In genomic region chr18:63195410-63196159, GRCh38 we compare ENCODE assay signal across 20 cellular contexts.
DNase-seq lines count a peak whose midpoint lies in the region; ATAC-seq, FAIRE-seq and TF ChIP-seq lines count a peak whose summit lies in the region.
"Had no signal": no experiment of that assay in that cellular context is flagged by ENCODE, and none has a peak within 500 bp of the region (broad histone marks: within the 10 kb centered on the region; RNA-seq: fewer than 3 reads in every experiment).

No MANE protein-coding gene starts in this region.

- no peak overlapping the region for H3K4me3 Mint-ChIP-seq in activated CD8-positive, alpha-beta T cell treated with anti-CD3 and anti-CD28 coated beads for 36 hours
- no peak overlapping the region for H3K4me3 Mint-ChIP-seq in activated CD8-positive, alpha-beta T cell treated with anti-CD3 and anti-CD28 coated beads, Interleukin-2, amount 10 ng/mL, durations not matched to agents 7 days and 5 days
- no peak overlapping the region for H3K4me3 Mint-ChIP-seq in activated naive CD8-positive, alpha-beta T cell treated with anti-CD3 and anti-CD28 coated beads, Interleukin-2, amount 50 U/mL, for 24 hours

- no peak for DNase-seq in activated CD8-positive, alpha-beta T cell treated with anti-CD3 and anti-CD28 coated beads for 36 hours
- no peak for DNase-seq in activated CD8-positive, alpha-beta T cell treated with anti-CD3 and anti-CD28 coated beads, Interleukin-2, amount 10 ng/mL, durations not matched to agents 7 days and 5 days
- no peak for DNase-seq in GM12891 (ENCODE audit: insufficient read length, low spot score)
- no peak for DNase-seq in activated naive CD8-positive, alpha-beta T cell treated with anti-CD3 and anti-CD28 coated beads, Interleukin-2, amount 50 U/mL, for 24 hours
- DNase-seq in small intestine, result peak; percentile 84
- no peak for DNase-seq in NCI-H2171 (lab: John Stamatoyannopoulos, UW)
- no peak for DNase-seq in NOMO-1 treated with dmso at 0.1 percent for 144 hours (lab: John Stamatoyannopoulos, UW; ENCODE audit: unreplicated experiment)
- DNase-seq: anterior cingulate cortex, GDM1, H7, KG1, MV-4-11, NCI-H1694 treated with DMSO at 0.1 percent for 48 hours, NCI-H446 treated with DMSO at 0.1 percent for 48 hours, occipital lobe, RPMI8226 had no signal

- peak; percentile 71 for FAIRE-seq in GM12891 (lab: Jason Lieb, UNC)
- FAIRE-seq in small intestine (lab: Jason Lieb, UNC), result peak; percentile 78

- CTCF ChIA-PET in activated CD8-positive, alpha-beta T cell treated with anti-CD3 and anti-CD28 coated beads for 36 hours (lab: Charles Lee), result interaction anchor here (0.7 to 4.5 kb wide), 12 partner anchors 9 to 123 kb away, joined by 3 to 33 read pairs (median 5); no protein-coding TSS in a partner anchor
- CTCF ChIA-PET in activated CD8-positive, alpha-beta T cell treated with anti-CD3 and anti-CD28 coated beads, Interleukin-2, amount 10 ng/mL, durations not matched to agents 7 days and 5 days (lab: Charles Lee), result interaction anchor here (1.0 to 4.1 kb wide), 17 partner anchors 8 to 179 kb away, joined by 3 to 47 read pairs (median 6); partner anchors contain the start of gene BCL2

- peaks cover 4% of the 10 kb centered on the region in 2 donors for H3K4me1 ChIP-seq in small intestine (ENCODE audit: control insufficient read depth in 2 of 2, insufficient read depth in 1 of 2, low read depth in 1 of 2, low read length in 1 of 2)

- no peak for TF ChIP-seq POLR2A in GM12891 (IDR thresholded peaks at IDR 0.05; ENCODE audit: low read depth, low read length)

- H3K4me1 Mint-ChIP-seq in activated CD8-positive, alpha-beta T cell treated with anti-CD3 and anti-CD28 coated beads for 36 hours (ENCODE audit: low read depth), result peaks cover 38% of the 10 kb centered on the region
- peaks cover 37% of the 10 kb centered on the region for H3K4me1 Mint-ChIP-seq in activated CD8-positive, alpha-beta T cell treated with anti-CD3 and anti-CD28 coated beads, Interleukin-2, amount 10 ng/mL, durations not matched to agents 7 days and 5 days (ENCODE audit: low read depth)
- H3K4me1 Mint-ChIP-seq in activated naive CD8-positive, alpha-beta T cell treated with anti-CD3 and anti-CD28 coated beads, Interleukin-2, amount 50 U/mL, for 24 hours, result peaks cover 45% of the 10 kb centered on the region

- 25 to 64% (median 52%) methylated on average over 4 of the region's 4 CpGs for WGBS in small intestine, 3 donors

- H3K9me3 ChIP-seq in small intestine (ENCODE audit: control insufficient read depth, low read depth), result no peaks in the 10 kb centered on the region

- intact Hi-C loops in activated CD8-positive, alpha-beta T cell treated with anti-CD3 and anti-CD28 coated beads for 36 hours (cut with micrococcal nuclease), result no loop called here

- H3K27me3 Mint-ChIP-seq in activated CD8-positive, alpha-beta T cell treated with anti-CD3 and anti-CD28 coated beads for 36 hours, result no peaks in the 10 kb centered on the region
- no peaks in the 10 kb centered on the region for H3K27me3 Mint-ChIP-seq in activated CD8-positive, alpha-beta T cell treated with anti-CD3 and anti-CD28 coated beads, Interleukin-2, amount 10 ng/mL, durations not matched to agents 7 days and 5 days (ENCODE audit: low read depth)
- H3K27me3 Mint-ChIP-seq in activated naive CD8-positive, alpha-beta T cell treated with anti-CD3 and anti-CD28 coated beads, Interleukin-2, amount 50 U/mL, for 24 hours, result no peaks in the 10 kb centered on the region

- peak overlapping the region; percentile 27 for H3K27ac Mint-ChIP-seq in activated CD8-positive, alpha-beta T cell treated with anti-CD3 and anti-CD28 coated beads for 36 hours
- H3K27ac Mint-ChIP-seq in activated CD8-positive, alpha-beta T cell treated with anti-CD3 and anti-CD28 coated beads, Interleukin-2, amount 10 ng/mL, durations not matched to agents 7 days and 5 days, result no peak overlapping the region
- H3K27ac Mint-ChIP-seq in activated naive CD8-positive, alpha-beta T cell treated with anti-CD3 and anti-CD28 coated beads, Interleukin-2, amount 50 U/mL, for 24 hours, result peak overlapping the region; percentile 63

- ATAC-seq in activated CD8-positive, alpha-beta T cell treated with anti-CD3 and anti-CD28 coated beads for 36 hours, result no peak
- no peak for ATAC-seq in activated CD8-positive, alpha-beta T cell treated with anti-CD3 and anti-CD28 coated beads, Interleukin-2, amount 10 ng/mL, durations not matched to agents 7 days and 5 days
- ATAC-seq in activated naive CD8-positive, alpha-beta T cell treated with anti-CD3 and anti-CD28 coated beads, Interleukin-2, amount 50 U/mL, for 24 hours, result no peak
- ATAC-seq in GM18861 (IDR thresholded peaks at IDR 0.05; ENCODE audit: unreplicated experiment), result no peak

- no peak overlapping the region for H3K4me3 ChIP-seq in small intestine (ENCODE audit: low read depth in 1 of 2, low read length in 2 of 2)
- H3K4me3 ChIP-seq: BLaER1, SK-N-MC had no signal

- H3K27ac ChIP-seq in small intestine (ENCODE audit: low read depth in 1 of 2, low read length in 1 of 2), result no peak overlapping the region
- H3K27ac ChIP-seq: BLaER1, epithelial cell of prostate, SK-N-MC had no signal

- no peak for TF ChIP-seq CTCF in activated CD8-positive, alpha-beta T cell treated with anti-CD3 and anti-CD28 coated beads for 36 hours (IDR thresholded peaks at IDR 0.05)

- H3K27me3 ChIP-seq in small intestine (ENCODE audit: control insufficient read depth in 2 of 2, insufficient read depth in 2 of 2, low read length in 2 of 2), result no peaks in the 10 kb centered on the region
- H3K27me3 ChIP-seq: BLaER1 had no signal

- peaks cover 35% of the 10 kb centered on the region for H3K36me3 Mint-ChIP-seq in activated CD8-positive, alpha-beta T cell treated with anti-CD3 and anti-CD28 coated beads for 36 hours (ENCODE audit: low read depth)
- H3K36me3 Mint-ChIP-seq in activated CD8-positive, alpha-beta T cell treated with anti-CD3 and anti-CD28 coated beads, Interleukin-2, amount 10 ng/mL, durations not matched to agents 7 days and 5 days (ENCODE audit: low read depth), result peaks cover 31% of the 10 kb centered on the region
- H3K36me3 Mint-ChIP-seq in activated naive CD8-positive, alpha-beta T cell treated with anti-CD3 and anti-CD28 coated beads, Interleukin-2, amount 50 U/mL, for 24 hours (ENCODE audit: low read depth), result peaks cover 14% of the 10 kb centered on the region

- H3K9me3 Mint-ChIP-seq in activated CD8-positive, alpha-beta T cell treated with anti-CD3 and anti-CD28 coated beads for 36 hours, result no peaks in the 10 kb centered on the region
- no peaks in the 10 kb centered on the region for H3K9me3 Mint-ChIP-seq in activated CD8-positive, alpha-beta T cell treated with anti-CD3 and anti-CD28 coated beads, Interleukin-2, amount 10 ng/mL, durations not matched to agents 7 days and 5 days (ENCODE audit: insufficient read depth)
- no peaks in the 10 kb centered on the region for H3K9me3 Mint-ChIP-seq in activated naive CD8-positive, alpha-beta T cell treated with anti-CD3 and anti-CD28 coated beads, Interleukin-2, amount 50 U/mL, for 24 hours

- no peaks in the 10 kb centered on the region for H3K36me3 ChIP-seq in small intestine (ENCODE audit: control insufficient read depth in 2 of 2, insufficient read depth in 2 of 2, low read length in 2 of 2)

- POLR2A ChIA-PET in activated CD8-positive, alpha-beta T cell treated with anti-CD3 and anti-CD28 coated beads for 36 hours (lab: Charles Lee), result interaction anchor here (0.6 to 4.9 kb wide), 14 partner anchors 11 to 122 kb away, joined by 3 to 50 read pairs (median 4); partner anchors contain the start of gene BCL2
- POLR2A ChIA-PET in activated CD8-positive, alpha-beta T cell treated with anti-CD3 and anti-CD28 coated beads, Interleukin-2, amount 10 ng/mL, durations not matched to agents 7 days and 5 days (lab: Charles Lee), result interaction anchor here (1.1 to 5.0 kb wide), 6 partner anchors 12 to 123 kb away, joined by 3 to 51 read pairs (median 24); partner anchors contain the start of gene BCL2

TF ChIP-seq in GM12891, 5 proteins besides CTCF, POLR2A, EP300 and RAD21:
- no peak for TF ChIP-seq PAX5 (IDR thresholded peaks at IDR 0.05; ENCODE audit: insufficient read depth, low read length, severe bottlenecking)
- TF ChIP-seq POU2F2 (IDR thresholded peaks at IDR 0.05; ENCODE audit: low read depth, low read length), result no peak
- no peak for TF ChIP-seq TAF1 (IDR thresholded peaks at IDR 0.05; ENCODE audit: low read depth, low read length)
- TF ChIP-seq POLR2AphosphoS5 (IDR thresholded peaks at IDR 0.05; ENCODE audit: low read depth, low read length), result no peak
- no peak for TF ChIP-seq SPI1 (IDR thresholded peaks at IDR 0.05; ENCODE audit: low read depth, low read length)
TF ChIP-seq in GM12891: peak in this region for 0.
